21 cellular contexts compared by ENCODE assay signal in the genomic region with DNA sequence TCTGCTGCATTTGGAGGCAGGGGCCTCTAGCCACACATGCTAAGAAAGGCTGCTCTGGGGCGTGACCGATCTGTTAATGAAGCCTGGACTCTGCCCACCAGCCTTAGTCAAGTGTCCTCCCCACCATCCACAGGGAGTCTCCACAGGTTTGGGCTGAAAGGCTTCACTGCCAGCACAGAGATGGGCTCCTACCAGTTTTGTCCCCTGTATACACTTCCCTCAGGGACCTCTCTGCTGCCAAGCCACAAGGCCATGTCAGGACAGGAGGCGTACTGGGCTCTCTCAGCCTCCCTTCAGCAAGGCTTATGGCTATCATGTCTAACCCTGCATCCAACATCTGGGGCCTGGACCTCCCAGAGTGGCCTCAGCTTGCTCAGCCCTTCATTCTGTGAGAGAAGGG. TPM values are rescaled to one million over a fixed set of nuclear protein-coding genes. Genes with fewer than 3 reads are reported as not detected.
DNase-seq lines count a peak whose midpoint lies in the region; ATAC-seq, FAIRE-seq and TF ChIP-seq lines count a peak whose summit lies in the region.
"Had no signal": no experiment of that assay in that cellular context is flagged by ENCODE, and none has a peak within 500 bp of the region (broad histone marks: within the 10 kb centered on the region; RNA-seq: fewer than 3 reads in every experiment).

No MANE protein-coding gene starts in this region.

- H3K14ac ChIP-seq in H1 (ENCODE audit: insufficient read length) = no peak overlapping the region

- H2BK20ac ChIP-seq in H1 (ENCODE audit: low read length) = peak overlapping the region; percentile 87

- TF ChIP-seq RAD21 in H1 (IDR thresholded peaks at IDR 0.05 in 1 of 2, conservative IDR thresholded peaks at IDR 0.05 in 1 of 2; ENCODE audit: low read depth in 2 of 2, low read length in 2 of 2) = no peak

- TF ChIP-seq CTCF in H1 (IDR thresholded peaks at IDR 0.05; ENCODE audit: control extremely low read depth in 1 of 3, insufficient read depth in 1 of 3, low read depth in 1 of 3, low read length in 3 of 3) (no peak), lower lobe of right lung (IDR thresholded peaks at IDR 0.05) (no peak), spleen (IDR thresholded peaks at IDR 0.05 in 8 of 11, conservative IDR thresholded peaks at IDR 0.05 in 3 of 11) (no peak)

- H4K91ac ChIP-seq in H1 (replicated peaks; ENCODE audit: insufficient read length, low read length) = peak overlapping the region; percentile 75

- no peak overlapping the region for H3K4me2 ChIP-seq in H1 (ENCODE audit: insufficient read depth in 1 of 2, low read depth in 2 of 2, low read length in 2 of 2)

- H3K4me1 ChIP-seq in HUES64 (ENCODE audit: insufficient read depth, low read length) = peaks cover 14% of the 10 kb centered on the region; the same call in 1 of the 2 replicates
- peaks cover 0 to 12% (median 5%) of the 10 kb centered on the region in 4 experiments; a peak in 6 of 7 replicates for H3K4me1 ChIP-seq in H1 (replicated peaks in 1 of 4; ENCODE audit: control insufficient read depth in 3 of 4, insufficient read depth in 4 of 4, low read length in 3 of 4)
- no peaks in the 10 kb centered on the region for H3K4me1 ChIP-seq in lower lobe of right lung
- H3K4me1 ChIP-seq in spleen = no peaks in the 10 kb centered on the region

- no peak for TF ChIP-seq POLR2A in H1 (IDR thresholded peaks at IDR 0.05; ENCODE audit: control extremely low read depth in 1 of 2, low read depth in 2 of 2, low read length in 2 of 2)
- TF ChIP-seq POLR2A in spleen (IDR thresholded peaks at IDR 0.05) = no peak

- H3K56ac ChIP-seq in H1 (replicated peaks; ENCODE audit: insufficient read length, low read depth, low read length) = no peak overlapping the region

- H4K20me1 ChIP-seq in H1 (replicated peaks in 1 of 2; ENCODE audit: control insufficient read depth in 1 of 2, insufficient read depth in 2 of 2, low read length in 2 of 2) = no peaks in the 10 kb centered on the region

- DNase-seq in H1 (ENCODE audit: low read depth in 1 of 2, low spot score in 2 of 2) = no peak
- peak; percentile 4 for DNase-seq in lower lobe of right lung
- DNase-seq in spleen = peak; percentile 11
- no peak for DNase-seq in activated CD4-positive, alpha-beta T cell treated with anti-CD3 and anti-CD28 coated beads, Interleukin-2, amount 10 ng/mL, durations not matched to agents 7 days and 5 days
- DNase-seq in SKM-1 treated with dmso at 0.1 percent for 144 hours (lab: John Stamatoyannopoulos, UW; ENCODE audit: unreplicated experiment) = no peak
- DNase-seq: ACHN; C1 segment of cervical spinal cord; CD8-positive, alpha-beta memory T cell; DMS79 treated with DMSO at 0.1 percent for 48 hours; GM23248; KBM-7; NCI-H1105; NCI-H2081; NCI-H2171 treated with DMSO at 0.1 percent for 48 hours; NCI-H446; NCI-H526 treated with DMSO at 0.1 percent for 48 hours; OCI-M1; Right ventricle myocardium superior had no signal

- no peak overlapping the region for H2BK15ac ChIP-seq in H1 (ENCODE audit: low read length)

- H3K27ac ChIP-seq in HUES64 (ENCODE audit: low read depth, low read length) (peak overlapping the region; percentile 20; the same call in 1 of the 2 replicates), H1 (ENCODE audit: low read depth, low read length) (no peak overlapping the region), lower lobe of right lung (no peak overlapping the region), spleen (no peak overlapping the region)
- H3K27ac ChIP-seq: GM23248 had no signal

- H3K27ac Mint-ChIP-seq in activated CD4-positive, alpha-beta T cell treated with anti-CD3 and anti-CD28 coated beads, Interleukin-2, amount 10 ng/mL, durations not matched to agents 7 days and 5 days = no peak overlapping the region
- H3K27ac Mint-ChIP-seq: CD8-positive, alpha-beta memory T cell had no signal

- H3K79me2 ChIP-seq in H1 (ENCODE audit: control insufficient read depth in 1 of 2, insufficient read depth in 2 of 2, low read length in 2 of 2) = no peaks in the 10 kb centered on the region

- FAIRE-seq in H1 (lab: Jason Lieb, UNC) = no peak

- 0 out of 2 replicates have a peak overlapping the region, but pooled peaks have one; percentile 39 for H2AK5ac ChIP-seq in H1 (ENCODE audit: low read depth, low read length)

- TF ChIP-seq EP300 in H1 (IDR thresholded peaks at IDR 0.05; ENCODE audit: borderline replicate concordance in 1 of 2, low read depth in 2 of 2, low read length in 2 of 2) = no peak

- POLR2A ChIA-PET in H1 (lab: Charles Lee; ENCODE audit: partially characterized antibody) = interaction anchor here (0.6 kb wide), 1 partner anchor 162 kb away, joined by 3 read pairs; no protein-coding TSS in a partner anchor
- POLR2A ChIA-PET in activated CD4-positive, alpha-beta T cell treated with anti-CD3 and anti-CD28 coated beads, Interleukin-2, amount 10 ng/mL, durations not matched to agents 7 days and 5 days (lab: Charles Lee) = no interaction called here

- H3K27me3 ChIP-seq in HUES64 (ENCODE audit: insufficient read depth, low read length) = no peaks in the 10 kb centered on the region
- H3K27me3 ChIP-seq in H1 (replicated peaks in 1 of 4; ENCODE audit: control insufficient read depth in 3 of 4, extremely low read depth in 1 of 4, insufficient read depth in 3 of 4, low read length in 3 of 4) = no peaks in the 10 kb centered on the region; a peak in 1 of 7 replicates
- H3K27me3 ChIP-seq in lower lobe of right lung (ENCODE audit: low read depth) = no peaks in the 10 kb centered on the region
- H3K27me3 ChIP-seq in spleen (replicated peaks in 1 of 7) = no peaks in the 10 kb centered on the region

- H2AFZ ChIP-seq in H1 (ENCODE audit: low read length) = no peak overlapping the region
- H2AFZ ChIP-seq: GM23248 had no signal

- H3K4me1 Mint-ChIP-seq in activated CD4-positive, alpha-beta T cell treated with anti-CD3 and anti-CD28 coated beads, Interleukin-2, amount 10 ng/mL, durations not matched to agents 7 days and 5 days = no peaks in the 10 kb centered on the region
- H3K4me1 Mint-ChIP-seq: CD8-positive, alpha-beta memory T cell had no signal

- H3K4me3 ChIP-seq in HUES64 (ENCODE audit: low read length) (no peak overlapping the region), H1 (ENCODE audit: extremely low read depth in 1 of 4, insufficient read depth in 2 of 4, low read depth in 3 of 4, low read length in 4 of 4) (no peak overlapping the region), lower lobe of right lung (no peak overlapping the region), spleen (no peak overlapping the region)
- H3K4me3 ChIP-seq: GM23248 had no signal

- H4K8ac ChIP-seq in H1 (ENCODE audit: extremely low read depth, insufficient read depth, low read length) = no peak overlapping the region

- H3K36me3 ChIP-seq in HUES64 (ENCODE audit: insufficient read depth, low read length) = no peaks in the 10 kb centered on the region
- H3K36me3 ChIP-seq in H1 (ENCODE audit: control insufficient read depth in 2 of 4, insufficient read depth in 4 of 4, low read length in 3 of 4) = no peaks in the 10 kb centered on the region
- H3K36me3 ChIP-seq in lower lobe of right lung = no peaks in the 10 kb centered on the region
- no peaks in the 10 kb centered on the region for H3K36me3 ChIP-seq in spleen

- no peak overlapping the region for H3K4me3 Mint-ChIP-seq in activated CD4-positive, alpha-beta T cell treated with anti-CD3 and anti-CD28 coated beads, Interleukin-2, amount 10 ng/mL, durations not matched to agents 7 days and 5 days
- H3K4me3 Mint-ChIP-seq: CD8-positive, alpha-beta memory T cell had no signal

- no peaks in the 10 kb centered on the region for H3K9me3 Mint-ChIP-seq in activated CD4-positive, alpha-beta T cell treated with anti-CD3 and anti-CD28 coated beads, Interleukin-2, amount 10 ng/mL, durations not matched to agents 7 days and 5 days
- H3K9me3 Mint-ChIP-seq: CD8-positive, alpha-beta memory T cell had no signal

- no peaks in the 10 kb centered on the region for H3K27me3 Mint-ChIP-seq in activated CD4-positive, alpha-beta T cell treated with anti-CD3 and anti-CD28 coated beads, Interleukin-2, amount 10 ng/mL, durations not matched to agents 7 days and 5 days

- H3K4ac ChIP-seq in H1 (replicated peaks; ENCODE audit: insufficient read length, low read depth, low read length) = peak overlapping the region; percentile 84

- no peak overlapping the region for H2BK120ac ChIP-seq in H1 (replicated peaks; ENCODE audit: low read depth, low read length)

- ATAC-seq in lower lobe of right lung = peak in 1 of 2 donors; percentile 33
- no peak for ATAC-seq in HG02798 (IDR thresholded peaks at IDR 0.05; ENCODE audit: poor library complexity, unreplicated experiment)
- ATAC-seq in GM18511 (IDR thresholded peaks at IDR 0.05; ENCODE audit: unreplicated experiment) = no peak

- intact Hi-C loops in lower lobe of right lung (cut with DNase I) (no loop called here), spleen (cut with DNase I; ENCODE audit: low total_unique reads) (no loop called here)

- H3K9ac ChIP-seq in HUES64 (ENCODE audit: low read depth, low read length) (0 out of 2 replicates have a peak overlapping the region, but pooled peaks have one; percentile 30), H1 (replicated peaks in 1 of 4; ENCODE audit: extremely low read depth in 1 of 4, low read depth in 3 of 4, low read length in 3 of 4) (no peak overlapping the region; a peak in 1 of 7 replicates)
- H3K9ac ChIP-seq: GM23248 had no signal

- CTCF ChIA-PET in H1 (lab: Charles Lee; ENCODE audit: partially characterized antibody) = interaction anchor here (0.9 kb wide), 1 partner anchor 9 kb away, joined by 3 read pairs; no protein-coding TSS in a partner anchor
- CTCF ChIA-PET in activated CD4-positive, alpha-beta T cell treated with anti-CD3 and anti-CD28 coated beads, Interleukin-2, amount 10 ng/mL, durations not matched to agents 7 days and 5 days (lab: Charles Lee) = interaction anchor here (0.6 kb wide), 1 partner anchor 362 kb away, joined by 3 read pairs; no protein-coding TSS in a partner anchor

- 96% methylated on average over 3 of the region's 3 CpGs for whole genome bisulfite sequencing in HUES64
- WGBS in H1 (ENCODE audit: extremely low coverage in 1 of 2, insufficient coverage in 1 of 2, insufficient read length in 1 of 2, insufficient replicate concordance in 2 of 2, low coverage in 1 of 2, low lambda C conversion rate in 2 of 2, missing lambda C conversion rate in 1 of 2), 2 experiments = 95% methylated on average over 3 of the region's 3 CpGs; no CpG with 5 or more reads in 1 of the 2 experiments
- WGBS in spleen, 5 donors = 90 to 98% (median 97%) methylated on average over 1 to 3 of the region's 3 CpGs

- no peaks in the 10 kb centered on the region for H3K36me3 Mint-ChIP-seq in activated CD4-positive, alpha-beta T cell treated with anti-CD3 and anti-CD28 coated beads, Interleukin-2, amount 10 ng/mL, durations not matched to agents 7 days and 5 days (ENCODE audit: low read depth)
- H3K36me3 Mint-ChIP-seq: CD8-positive, alpha-beta memory T cell had no signal

- no peak overlapping the region for H3K23ac ChIP-seq in H1 (ENCODE audit: insufficient read length)

- no peaks in the 10 kb centered on the region for H3K9me3 ChIP-seq in HUES64 (ENCODE audit: insufficient read depth, low read depth, low read length)
- no peaks in the 10 kb centered on the region for H3K9me3 ChIP-seq in H1 (ENCODE audit: insufficient read depth in 2 of 2, low read depth in 1 of 2, low read length in 1 of 2)
- H3K9me3 ChIP-seq in lower lobe of right lung = no peaks in the 10 kb centered on the region
- no peaks in the 10 kb centered on the region for H3K9me3 ChIP-seq in spleen

- no peak overlapping the region for H4K5ac ChIP-seq in H1 (ENCODE audit: insufficient read length, low read depth, low read length)

- peak overlapping the region; percentile 40; the same call in 1 of the 2 replicates for H2BK5ac ChIP-seq in H1 (ENCODE audit: low read depth, low read length)

- H3K18ac ChIP-seq in H1 (ENCODE audit: extremely low read depth, low read length) = peak overlapping the region; percentile 10; the same call in 1 of the 2 replicates

- 0 out of 2 replicates have a peak overlapping the region, but pooled peaks have one; percentile 55 for H2BK12ac ChIP-seq in H1 (ENCODE audit: low read depth, low read length)

- H3K79me1 ChIP-seq in H1 (ENCODE audit: low read depth, low read length) = no peaks in the 10 kb centered on the region

- no peaks in the 10 kb centered on the region for H3K23me2 ChIP-seq in H1 (ENCODE audit: low read depth, low read length)

RNA-seq across cellular contexts. Expression of a gene that starts 23.5 kb away (rescaled TPM):
- 7.0 TPM for polyA plus RNA-seq in HUES64 (2013, experiment 1 of 2)
- 7.6 TPM for polyA plus RNA-seq in HUES64 (2013, experiment 2 of 2)
- 6.8 and 8.0 TPM in 2 replicates for total RNA-seq in H1 (2021; fragmentation: NEBNext Ultra II Directional; extraction: Animal tissue kit (Norgen Biotek cat#: 25700))
- polyA plus RNA-seq in H1 (2011; rRNA removed) (5.0 and 5.8 TPM in 2 replicates), spleen (10 to 100 TPM in 1 of 3 donors, 1 to 10 TPM in 2; 3.8 to 12.3 (median 6.8) TPM)
- polyA plus RNA-seq in H1 (2011; cell fraction: cytosol; rRNA removed) = 6.7 TPM
- polyA plus RNA-seq in H1 (2011; cell fraction: nucleus; rRNA removed) = 3.0 TPM
- 7.3 to 11.9 TPM (median 8.5 TPM) in 4 replicates for polyA plus RNA-seq in H1 (2012, experiment 1 of 2)
- polyA plus RNA-seq in H1 (2012, experiment 2 of 2) = 7.9 TPM
- polyA plus RNA-seq in H1 (2013, experiment 1 of 2) = 7.3 TPM
- 7.7 TPM for polyA plus RNA-seq in H1 (2013, experiment 2 of 2)
- 1.0 and 1.4 TPM in 2 replicates for polyA minus RNA-seq in H1 (2011; rRNA and poly(A)+ RNA removed)
- 2.7 TPM for polyA minus RNA-seq in H1 (2011; cell fraction: cytosol; rRNA and poly(A)+ RNA removed)
- polyA minus RNA-seq in H1 (2011; cell fraction: nucleus; rRNA and poly(A)+ RNA removed) = 2.3 TPM
- total RNA-seq in lower lobe of right lung (8.7 TPM), spleen (10 to 100 TPM in 2 of 7 donors, 1 to 10 TPM in 5; 3.9 to 15.8 (median 6.6) TPM)
- 1 to 10 TPM; 3.6 to 3.9 TPM for total RNA-seq in activated CD4-positive, alpha-beta T cell treated with anti-CD3 and anti-CD28 coated beads, Interleukin-2, amount 10 ng/mL, durations not matched to agents 7 days and 5 days

RNA-seq across cellular contexts. Expression of a gene that starts 23.6 kb away (rescaled TPM):
- polyA plus RNA-seq in HUES64 (2013, experiment 1 of 2) = 14.8 TPM
- 12.9 TPM for polyA plus RNA-seq in HUES64 (2013, experiment 2 of 2)
- total RNA-seq in H1 (2021; fragmentation: NEBNext Ultra II Directional; extraction: Animal tissue kit (Norgen Biotek cat#: 25700)) = 30.9 and 31.7 TPM in 2 replicates
- polyA plus RNA-seq in H1 (2011; rRNA removed) (19.9 and 27.3 TPM in 2 replicates), spleen (10 to 100 TPM; 19.2 to 28.3 (median 26.9) TPM)
- 17.9 TPM for polyA plus RNA-seq in H1 (2011; cell fraction: cytosol; rRNA removed)
- 20.9 TPM for polyA plus RNA-seq in H1 (2011; cell fraction: nucleus; rRNA removed)
- polyA plus RNA-seq in H1 (2012, experiment 1 of 2) = 16.8 to 22.5 TPM (median 19.6 TPM) in 4 replicates
- polyA plus RNA-seq in H1 (2012, experiment 2 of 2) = 10.9 TPM
- polyA plus RNA-seq in H1 (2013, experiment 1 of 2) = 10.5 TPM
- polyA plus RNA-seq in H1 (2013, experiment 2 of 2) = 11.6 TPM
- 51.9 and 54.2 TPM in 2 replicates for polyA minus RNA-seq in H1 (2011; rRNA and poly(A)+ RNA removed)
- polyA minus RNA-seq in H1 (2011; cell fraction: cytosol; rRNA and poly(A)+ RNA removed) = 19.4 TPM
- polyA minus RNA-seq in H1 (2011; cell fraction: nucleus; rRNA and poly(A)+ RNA removed) = 24.2 TPM
- total RNA-seq in lower lobe of right lung (30.2 TPM), spleen (10 to 100 TPM; 22.0 to 44.6 (median 31.3) TPM)
- total RNA-seq in activated CD4-positive, alpha-beta T cell treated with anti-CD3 and anti-CD28 coated beads, Interleukin-2, amount 10 ng/mL, durations not matched to agents 7 days and 5 days = 10 to 100 TPM; 21.4 to 24.8 TPM

Comparison
In these comparisons a context has a peak if more than half of its experiments do, and no peak if none do; other contexts are left out.
1. DNase-seq: peak in lower lobe of right lung (single experiment) and spleen (single experiment); none in H1 (0 of 2), activated CD4-positive, alpha-beta T cell treated with anti-CD3 and anti-CD28 coated beads, Interleukin-2, amount 10 ng/mL, durations not matched to agents 7 days and 5 days (single experiment) and SKM-1 treated with dmso at 0.1 percent for 144 hours (single experiment).